ENCODE assay signal across 1 cellular context in genomic region chrX:154731881-154732280, GRCh38.
TF ChIP-seq lines count a peak whose summit lies in the region.

No MANE protein-coding gene starts in this region.

TF ChIP-seq in SK-N-SH treated with all-trans-retinoic acid at 6 μM for 48 hours, 23 proteins besides CTCF, POLR2A, EP300 and RAD21 (continued from another document):
- TF ChIP-seq ARNTL (CRISPR knock-in tag; IDR thresholded peaks at IDR 0.05; ENCODE audit: borderline replicate concordance, low read depth) (no peak), ISL1 (CRISPR knock-in tag; IDR thresholded peaks at IDR 0.05) (no peak), ESRRG (CRISPR knock-in tag; IDR thresholded peaks at IDR 0.05) (no peak), GLIS3 (CRISPR knock-in tag; IDR thresholded peaks at IDR 0.05) (no peak), ZC3H10 (CRISPR knock-in tag; IDR thresholded peaks at IDR 0.05) (no peak), BACH2 (CRISPR knock-in tag; IDR thresholded peaks at IDR 0.05; ENCODE audit: borderline replicate concordance) (no peak), ZFP3 (CRISPR knock-in tag; IDR thresholded peaks at IDR 0.05) (no peak), OSR1 (CRISPR knock-in tag; IDR thresholded peaks at IDR 0.05) (no peak), TCF4 (CRISPR knock-in tag; IDR thresholded peaks at IDR 0.05; ENCODE audit: borderline replicate concordance) (no peak), TOX (CRISPR knock-in tag; IDR thresholded peaks at IDR 0.05; ENCODE audit: borderline replicate concordance) (no peak), ZNF70 (CRISPR knock-in tag; IDR thresholded peaks at IDR 0.05) (no peak)
- TF ChIP-seq, protein P1, sequence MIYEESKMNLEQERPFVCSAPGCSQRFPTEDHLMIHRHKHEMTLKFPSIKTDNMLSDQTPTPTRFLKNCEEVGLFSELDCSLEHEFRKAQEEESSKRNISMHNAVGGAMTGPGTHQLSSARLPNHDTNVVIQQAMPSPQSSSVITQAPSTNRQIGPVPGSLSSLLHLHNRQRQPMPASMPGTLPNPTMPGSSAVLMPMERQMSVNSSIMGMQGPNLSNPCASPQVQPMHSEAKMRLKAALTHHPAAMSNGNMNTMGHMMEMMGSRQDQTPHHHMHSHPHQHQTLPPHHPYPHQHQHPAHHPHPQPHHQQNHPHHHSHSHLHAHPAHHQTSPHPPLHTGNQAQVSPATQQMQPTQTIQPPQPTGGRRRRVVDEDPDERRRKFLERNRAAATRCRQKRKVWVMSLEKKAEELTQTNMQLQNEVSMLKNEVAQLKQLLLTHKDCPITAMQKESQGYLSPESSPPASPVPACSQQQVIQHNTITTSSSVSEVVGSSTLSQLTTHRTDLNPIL (CRISPR knock-in tag; IDR thresholded peaks at IDR 0.05; ENCODE audit: low read depth), result no peak
- TF ChIP-seq, protein P2, sequence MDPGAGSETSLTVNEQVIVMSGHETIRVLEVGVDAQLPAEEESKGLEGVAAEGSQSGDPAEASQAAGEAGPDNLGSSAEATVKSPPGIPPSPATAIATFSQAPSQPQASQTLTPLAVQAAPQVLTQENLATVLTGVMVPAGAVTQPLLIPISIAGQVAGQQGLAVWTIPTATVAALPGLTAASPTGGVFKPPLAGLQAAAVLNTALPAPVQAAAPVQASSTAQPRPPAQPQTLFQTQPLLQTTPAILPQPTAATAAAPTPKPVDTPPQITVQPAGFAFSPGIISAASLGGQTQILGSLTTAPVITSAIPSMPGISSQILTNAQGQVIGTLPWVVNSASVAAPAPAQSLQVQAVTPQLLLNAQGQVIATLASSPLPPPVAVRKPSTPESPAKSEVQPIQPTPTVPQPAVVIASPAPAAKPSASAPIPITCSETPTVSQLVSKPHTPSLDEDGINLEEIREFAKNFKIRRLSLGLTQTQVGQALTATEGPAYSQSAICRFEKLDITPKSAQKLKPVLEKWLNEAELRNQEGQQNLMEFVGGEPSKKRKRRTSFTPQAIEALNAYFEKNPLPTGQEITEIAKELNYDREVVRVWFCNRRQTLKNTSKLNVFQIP (CRISPR knock-in tag; IDR thresholded peaks at IDR 0.05; ENCODE audit: borderline replicate concordance, low read depth), result no peak
